ENCODE assay signal across 1 cellular context in genomic region chr3:147354621-147355020, GRCh38.
TF ChIP-seq lines count a peak whose summit lies in the region.

No MANE protein-coding gene starts in this region.

TF ChIP-seq in endothelial cell of umbilical vein, 7 proteins besides CTCF, POLR2A, EP300 and RAD21:
- TF ChIP-seq EZH2 (IDR thresholded peaks at IDR 0.05; ENCODE audit: borderline replicate concordance, low read depth, low read length, severe bottlenecking) (peak; percentile 80), MAX (IDR thresholded peaks at IDR 0.05; ENCODE audit: insufficient read depth, insufficient read length) (no peak)
